23 cellular contexts compared by ENCODE assay signal in genomic region chr9:98185611-98186171, GRCh38. TPM values are rescaled to one million over a fixed set of nuclear protein-coding genes. Genes with fewer than 3 reads are reported as not detected.
A peak's percentile ranks its signal among the peaks of the same experiment; 100 is the strongest.
DNase-seq lines count a peak whose midpoint lies in the region; ATAC-seq and TF ChIP-seq lines count a peak whose summit lies in the region.
"Had no signal": no experiment of that assay in that cellular context is flagged by ENCODE, and none has a peak within 500 bp of the region (broad histone marks: within the 10 kb centered on the region; RNA-seq: fewer than 3 reads in every experiment).

No MANE protein-coding gene starts in this region.

- TF ChIP-seq CTCF in upper lobe of right lung (IDR thresholded peaks at IDR 0.05): no peak

- no peaks in the 10 kb centered on the region for H3K27me3 ChIP-seq in upper lobe of right lung
- H3K27me3 ChIP-seq: cardiac muscle cell had no signal

- no peak overlapping the region for H3K4me3 ChIP-seq in upper lobe of right lung
- H3K4me3 ChIP-seq: A549, cardiac muscle cell had no signal

- peak; percentile 39 for ATAC-seq in esophagus mucosa
- ATAC-seq in upper lobe of right lung: peak; percentile 64
- ATAC-seq in HG02798 (IDR thresholded peaks at IDR 0.05; ENCODE audit: poor library complexity, unreplicated experiment): no peak
- ATAC-seq in GM21447 (IDR thresholded peaks at IDR 0.05; ENCODE audit: unreplicated experiment): no peak
- ATAC-seq in HG03439 (IDR thresholded peaks at IDR 0.05; ENCODE audit: unreplicated experiment): no peak
- ATAC-seq: CD8-positive, alpha-beta T cell; effector memory CD8-positive, alpha-beta T cell; left lobe of liver; PC-3; stimulated activated memory B cell treated with anti-CD40 and anti-IgM and Interleukin-4, amounts not matched to agents 10 μg/mL and 1 μg/mL and 100 μg/mL, for 72 hours had no signal

- H3K4me1 ChIP-seq in upper lobe of right lung: peaks cover 3% of the 10 kb centered on the region

- no peaks in the 10 kb centered on the region for H3K36me3 ChIP-seq in upper lobe of right lung
- H3K36me3 ChIP-seq: cardiac muscle cell had no signal

- H3K9me3 ChIP-seq in upper lobe of right lung: no peaks in the 10 kb centered on the region
- H3K9me3 ChIP-seq: A549, SK-N-SH had no signal

- DNase-seq in SKM-1 treated with dmso at 0.1 percent for 144 hours (lab: John Stamatoyannopoulos, UW; ENCODE audit: unreplicated experiment) (peak; percentile 9), SKM-1 (lab: John Stamatoyannopoulos, UW; ENCODE audit: unreplicated experiment) (no peak), NOMO-1 (lab: John Stamatoyannopoulos, UW; ENCODE audit: unreplicated experiment in 2 of 2) (peak; percentile 32 to 41), upper lobe of right lung (no peak)
- DNase-seq: activated CD4-positive, alpha-beta T cell treated with anti-CD3 and anti-CD28 coated beads, Interleukin-2, amount 50 U/mL, for 4 hours; activated T-cell treated with anti-CD3 and anti-CD28 coated beads, Interleukin-2, amount 50 U/mL, for 48 hours; CD8-positive, alpha-beta T cell; effector memory CD8-positive, alpha-beta T cell; EL; GOT3; Karpas-422; NCI-H187; NCI-H446 treated with DMSO at 0.1 percent for 48 hours; PC-3; SK-N-SH had no signal

- intact Hi-C loops in upper lobe of right lung (cut with DNase I): no loop called here

- no peak overlapping the region for H3K27ac ChIP-seq in upper lobe of right lung
- H3K27ac ChIP-seq: A549, cardiac muscle cell had no signal

RNA-seq across cellular contexts. Expression of gene CORO2A, which starts 6.7 kb away (rescaled TPM):
- 21.2 TPM for total RNA-seq in esophagus mucosa
- total RNA-seq in upper lobe of right lung: 20.0 TPM

Comparison
In these comparisons a context has a peak if more than half of its experiments do, and no peak if none do; other contexts are left out.
1. DNase-seq: peak in SKM-1 treated with dmso at 0.1 percent for 144 hours (single experiment) and NOMO-1 (2 of 2); none in SKM-1 (single experiment) and upper lobe of right lung (single experiment).
2. ATAC-seq: peak in esophagus mucosa (single experiment) and upper lobe of right lung (single experiment); none in HG02798 (single experiment), GM21447 (single experiment) and HG03439 (single experiment).